In genomic region chr4:35463251-35463952, GRCh38 we compare ENCODE assay signal across 32 cellular contexts.
DNase-seq lines count a peak whose midpoint lies in the region; ATAC-seq and TF ChIP-seq lines count a peak whose summit lies in the region.
"Had no signal": no experiment of that assay in that cellular context is flagged by ENCODE, and none has a peak within 500 bp of the region (broad histone marks: within the 10 kb centered on the region; RNA-seq: fewer than 3 reads in every experiment).

No MANE protein-coding gene starts in this region.

- no peak overlapping the region for H2AFZ ChIP-seq in smooth muscle cell (ENCODE audit: low read depth)

- no peak overlapping the region for H3K27ac ChIP-seq in RWPE2 (ENCODE audit: poor library complexity, severe bottlenecking)
- H3K27ac ChIP-seq in smooth muscle cell (ENCODE audit: low read depth), result no peak overlapping the region
- H3K27ac ChIP-seq: breast epithelium, heart right ventricle, prostate gland had no signal

- DNase-seq in LNCaP clone FGC (ENCODE audit: low read depth), result no peak
- DNase-seq in RWPE2 (ENCODE audit: low spot score), result peak; percentile 42
- DNase-seq in glutamatergic neuron, result no peak
- peak; percentile 47 for DNase-seq in pons (ENCODE audit: low spot score)
- DNase-seq in dedifferentiated amniotic fluid mesenchymal stem cell (ENCODE audit: extremely low spot score), result no peak
- DNase-seq in smooth muscle cell (lab: John Stamatoyannopoulos, UW; ENCODE audit: unreplicated experiment), result no peak
- no peak for DNase-seq in CD1c-positive myeloid dendritic cell (ENCODE audit: extremely low spot score)
- DNase-seq: activated B cell treated with CpG ODN at 0.5 μM for 24 hours; activated CD4-positive, alpha-beta T cell treated with anti-CD3 and anti-CD28 coated beads, Interleukin-2, amount 50 U/mL, for 1 hour; activated CD8-positive, alpha-beta memory T cell treated with anti-CD3 and anti-CD28 coated beads, Interleukin-2, amount 10 ng/mL, durations not matched to agents 7 days and 5 days; activated naive CD4-positive, alpha-beta T cell treated with anti-CD3 and anti-CD28 coated beads, Interleukin-2, amount 10 ng/mL, durations not matched to agents 7 days and 5 days; CD4-positive, alpha-beta memory T cell; foreskin fibroblast; GDM1; H7; heart right ventricle; KG1; left cardiac atrium; mammary epithelial cell; MM.1S; NCI-H1417; NCI-H2029 treated with DMSO at 0.1 percent for 48 hours; SHP77 treated with DMSO at 0.1 percent for 48 hours; stimulated activated naive CD4-positive, alpha-beta T cell; SW 1271; T-helper 9 cell had no signal

- peaks cover 6% of the 10 kb centered on the region for H3K36me3 Mint-ChIP-seq in glutamatergic neuron (ENCODE audit: unreplicated experiment)
- H3K36me3 Mint-ChIP-seq: activated CD8-positive, alpha-beta memory T cell treated with anti-CD3 and anti-CD28 coated beads, Interleukin-2, amount 10 ng/mL, durations not matched to agents 7 days and 5 days; activated naive CD4-positive, alpha-beta T cell treated with anti-CD3 and anti-CD28 coated beads, Interleukin-2, amount 10 ng/mL, durations not matched to agents 7 days and 5 days; CD4-positive, alpha-beta memory T cell had no signal

- no peak for ATAC-seq in RWPE2 (ENCODE audit: low read depth)
- no peak for ATAC-seq in HG03521 (IDR thresholded peaks at IDR 0.05; ENCODE audit: unreplicated experiment)
- ATAC-seq: activated CD8-positive, alpha-beta memory T cell treated with anti-CD3 and anti-CD28 coated beads, Interleukin-2, amount 10 ng/mL, durations not matched to agents 7 days and 5 days; esophagus mucosa; heart right ventricle; left cardiac atrium; Panc1; sciatic nerve had no signal

- peaks cover 6% of the 10 kb centered on the region for H3K4me1 Mint-ChIP-seq in glutamatergic neuron (ENCODE audit: low read depth, unreplicated experiment)
- H3K4me1 Mint-ChIP-seq: activated B cell treated with CpG ODN at 0.5 μM for 24 hours; activated CD8-positive, alpha-beta memory T cell treated with anti-CD3 and anti-CD28 coated beads, Interleukin-2, amount 10 ng/mL, durations not matched to agents 7 days and 5 days; activated naive CD4-positive, alpha-beta T cell treated with anti-CD3 and anti-CD28 coated beads, Interleukin-2, amount 10 ng/mL, durations not matched to agents 7 days and 5 days; CD4-positive, alpha-beta memory T cell had no signal

- no peak overlapping the region for H3K9ac ChIP-seq in smooth muscle cell (ENCODE audit: low read depth)

- no peaks in the 10 kb centered on the region for H3K27me3 ChIP-seq in RWPE2 (ENCODE audit: insufficient read depth, poor library complexity, severe bottlenecking)
- no peaks in the 10 kb centered on the region for H3K27me3 ChIP-seq in smooth muscle cell (ENCODE audit: low read depth)
- H3K27me3 ChIP-seq: breast epithelium, heart right ventricle had no signal

- H3K27me3 Mint-ChIP-seq in glutamatergic neuron (ENCODE audit: unreplicated experiment), result peaks cover 3% of the 10 kb centered on the region
- H3K27me3 Mint-ChIP-seq: activated B cell treated with CpG ODN at 0.5 μM for 24 hours; activated CD8-positive, alpha-beta memory T cell treated with anti-CD3 and anti-CD28 coated beads, Interleukin-2, amount 10 ng/mL, durations not matched to agents 7 days and 5 days; activated naive CD4-positive, alpha-beta T cell treated with anti-CD3 and anti-CD28 coated beads, Interleukin-2, amount 10 ng/mL, durations not matched to agents 7 days and 5 days; CD4-positive, alpha-beta memory T cell had no signal

- no peaks in the 10 kb centered on the region for H3K9me3 ChIP-seq in RWPE2 (ENCODE audit: severe bottlenecking)
- H3K9me3 ChIP-seq in smooth muscle cell (replicated peaks; ENCODE audit: low read depth), result no peaks in the 10 kb centered on the region
- H3K9me3 ChIP-seq: prostate gland had no signal

- H3K79me2 ChIP-seq in smooth muscle cell (ENCODE audit: low read depth), result no peaks in the 10 kb centered on the region

- peak overlapping the region; percentile 50 for H3K27ac Mint-ChIP-seq in glutamatergic neuron (ENCODE audit: unreplicated experiment)
- H3K27ac Mint-ChIP-seq: activated B cell treated with CpG ODN at 0.5 μM for 24 hours; activated CD8-positive, alpha-beta memory T cell treated with anti-CD3 and anti-CD28 coated beads, Interleukin-2, amount 10 ng/mL, durations not matched to agents 7 days and 5 days; activated naive CD4-positive, alpha-beta T cell treated with anti-CD3 and anti-CD28 coated beads, Interleukin-2, amount 10 ng/mL, durations not matched to agents 7 days and 5 days; CD4-positive, alpha-beta memory T cell had no signal

- H4K20me1 ChIP-seq in smooth muscle cell (ENCODE audit: low read depth), result no peaks in the 10 kb centered on the region

- WGBS in smooth muscle cell (ENCODE audit: low lambda C conversion rate), result 88% methylated on average over 19 of the region's 19 CpGs

- no peak overlapping the region for H3K4me3 Mint-ChIP-seq in glutamatergic neuron (ENCODE audit: unreplicated experiment)
- H3K4me3 Mint-ChIP-seq: activated B cell treated with CpG ODN at 0.5 μM for 24 hours; activated CD8-positive, alpha-beta memory T cell treated with anti-CD3 and anti-CD28 coated beads, Interleukin-2, amount 10 ng/mL, durations not matched to agents 7 days and 5 days; activated naive CD4-positive, alpha-beta T cell treated with anti-CD3 and anti-CD28 coated beads, Interleukin-2, amount 10 ng/mL, durations not matched to agents 7 days and 5 days; CD4-positive, alpha-beta memory T cell had no signal

- H3K4me2 ChIP-seq in smooth muscle cell, result no peak overlapping the region

- H3K36me3 ChIP-seq in RWPE2 (ENCODE audit: low read depth) (no peaks in the 10 kb centered on the region), smooth muscle cell (ENCODE audit: low read depth) (no peaks in the 10 kb centered on the region)
- H3K36me3 ChIP-seq: breast epithelium, heart right ventricle, prostate gland had no signal

- no peaks in the 10 kb centered on the region for H3F3A ChIP-seq in smooth muscle cell (ENCODE audit: low read depth)

- peaks cover 2% of the 10 kb centered on the region for H3K9me3 Mint-ChIP-seq in glutamatergic neuron (ENCODE audit: unreplicated experiment)

- no peak overlapping the region for H3K4me3 ChIP-seq in LNCaP clone FGC (ENCODE audit: low read depth, low read length)
- H3K4me3 ChIP-seq in RWPE2 (ENCODE audit: severe bottlenecking), result no peak overlapping the region
- no peak overlapping the region for H3K4me3 ChIP-seq in smooth muscle cell
- H3K4me3 ChIP-seq: breast epithelium, heart right ventricle, prostate gland had no signal

- H3K4me1 ChIP-seq in RWPE2 (ENCODE audit: insufficient read depth, poor library complexity, severe bottlenecking) (no peaks in the 10 kb centered on the region), smooth muscle cell (ENCODE audit: low read depth) (no peaks in the 10 kb centered on the region)
- H3K4me1 ChIP-seq: breast epithelium, heart right ventricle, prostate gland had no signal

- peak; percentile 42 for TF ChIP-seq CTCF in LNCaP clone FGC (IDR thresholded peaks at IDR 0.05; ENCODE audit: control insufficient read depth, extremely low read depth, insufficient read depth)
- TF ChIP-seq CTCF in RWPE2 (IDR thresholded peaks at IDR 0.05; ENCODE audit: poor library complexity, severe bottlenecking), result no peak
- TF ChIP-seq CTCF in glutamatergic neuron (IDR thresholded peaks at IDR 0.05; ENCODE audit: partially characterized antibody, unreplicated experiment), result no peak
- no peak for TF ChIP-seq CTCF in smooth muscle cell (IDR thresholded peaks at IDR 0.05; ENCODE audit: borderline replicate concordance, insufficient read depth, poor library complexity, severe bottlenecking)

Comparison
In these comparisons a context has a peak if more than half of its experiments do, and no peak if none do; other contexts are left out.
1. DNase-seq: peak in RWPE2 (single experiment) and pons (single experiment); none in LNCaP clone FGC (single experiment), glutamatergic neuron (single experiment), dedifferentiated amniotic fluid mesenchymal stem cell (single experiment), smooth muscle cell (single experiment) and CD1c-positive myeloid dendritic cell (single experiment).